Comparison of ENCODE assay signal across 35 cellular contexts in the genomic region with DNA sequence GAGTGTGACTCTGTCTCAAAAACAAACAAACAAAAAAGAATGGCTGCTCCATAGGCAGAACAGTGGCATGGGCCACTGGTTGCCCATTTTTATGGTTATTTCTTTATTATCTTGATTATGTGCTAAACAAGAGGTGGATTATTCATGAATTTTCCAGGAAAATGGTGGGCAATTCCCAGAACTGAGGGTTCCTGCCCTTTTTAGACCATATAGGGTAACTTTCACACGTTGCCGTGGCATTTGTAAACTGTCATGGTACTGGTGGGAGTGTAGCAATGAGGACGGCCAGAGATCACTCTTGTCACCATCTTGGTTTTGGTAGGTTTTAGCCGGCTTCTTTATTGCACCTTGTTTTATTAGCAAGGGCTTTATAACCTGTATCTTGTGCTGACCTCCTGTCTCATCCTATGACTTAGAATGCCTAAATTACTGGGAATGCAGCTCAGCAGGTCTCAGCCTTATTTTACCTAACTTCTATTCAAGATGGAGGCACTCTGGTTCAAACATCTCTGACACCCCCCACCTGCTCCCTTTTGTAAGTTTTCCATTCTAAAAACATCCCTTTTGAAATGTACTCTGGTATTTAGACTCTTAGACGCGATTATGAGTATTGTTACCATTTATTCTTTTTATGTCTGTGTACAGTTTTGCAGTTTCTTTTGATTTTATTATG.
"Had no signal": no experiment of that assay in that cellular context is flagged by ENCODE, and none has a peak within 500 bp of the region (broad histone marks: within the 10 kb centered on the region; RNA-seq: fewer than 3 reads in every experiment).

No MANE protein-coding gene starts in this region.

- H3K9me3 ChIP-seq: MG63 had no signal

- H3K4me3 ChIP-seq: MG63 had no signal

- H3K27me3 ChIP-seq: MG63 had no signal

- DNase-seq: Karpas-422, Kasumi-1, MG63, MM.1S, MV-4-11, NCI-H1048, NCI-H1092, NCI-H1092 treated with DMSO at 0.1 percent for 48 hours, NCI-H1105, NCI-H1105 treated with DMSO at 0.1 percent for 48 hours, NCI-H1417, NCI-H1417 treated with DMSO at 0.1 percent for 48 hours, NCI-H1436, NCI-H1436 treated with DMSO at 0.1 percent for 48 hours, NCI-H146, NCI-H1694, NCI-H1694 treated with DMSO at 0.1 percent for 48 hours, NCI-H187, NCI-H187 treated with DMSO at 0.1 percent for 48 hours, NCI-H1930, NCI-H2029, NCI-H2029 treated with DMSO at 0.1 percent for 48 hours, NCI-H2081, NCI-H2081 treated with DMSO at 0.1 percent for 48 hours, NCI-H2107, NCI-H2171, NCI-H2171 treated with DMSO at 0.1 percent for 48 hours, NCI-H2227 treated with DMSO at 0.1 percent for 48 hours, NCI-H226, NCI-H345, NCI-H446, NCI-H446 treated with DMSO at 0.1 percent for 48 hours, NCI-H510A, NCI-H510A treated with DMSO at 0.1 percent for 48 hours, NCI-H524 had no signal

- H3K36me3 ChIP-seq: MG63 had no signal
